In genomic region chr6:133259561-133259960, GRCh38 we compare ENCODE assay signal across 1 cellular context.
TF ChIP-seq lines count a peak whose summit lies in the region.

No MANE protein-coding gene starts in this region.

TF ChIP-seq in HEK293, 187 proteins besides CTCF, POLR2A, EP300 and RAD21 (continued from another document):
- no peak for TF ChIP-seq PBX3 (CRISPR knock-in tag; IDR thresholded peaks at IDR 0.05)
- no peak for TF ChIP-seq ZBTB10 (tag by site-specific recombination; IDR thresholded peaks at IDR 0.05)
- TF ChIP-seq ZNF280D (tag by site-specific recombination; IDR thresholded peaks at IDR 0.05) = no peak
- no peak for TF ChIP-seq ZSCAN4 (tag by site-specific recombination; IDR thresholded peaks at IDR 0.05)
- TF ChIP-seq ELK4 (IDR thresholded peaks at IDR 0.05; ENCODE audit: borderline replicate concordance, low read depth, low read length) = no peak
- no peak for TF ChIP-seq ZNF600 (tag by site-specific recombination; IDR thresholded peaks at IDR 0.05)
- TF ChIP-seq ZNF776 (tag by site-specific recombination; IDR thresholded peaks at IDR 0.05; ENCODE audit: borderline replicate concordance) = no peak
- TF ChIP-seq WT1 (tag by site-specific recombination; IDR thresholded peaks at IDR 0.05) = no peak; the same call in 1 of the 2 replicates
- peak; percentile 34 for TF ChIP-seq PRDM6 (tag by site-specific recombination; IDR thresholded peaks at IDR 0.05)
- peak; percentile 72; the same call in 1 of the 2 replicates for TF ChIP-seq BCL6B (tag by site-specific recombination; IDR thresholded peaks at IDR 0.05)
- no peak for TF ChIP-seq ZNF23 (tag by site-specific recombination; IDR thresholded peaks at IDR 0.05; ENCODE audit: borderline replicate concordance)
- TF ChIP-seq ZNF157 (tag by site-specific recombination; IDR thresholded peaks at IDR 0.05) = no peak
- no peak for TF ChIP-seq ZNF37A (tag by site-specific recombination; IDR thresholded peaks at IDR 0.05)
- TF ChIP-seq SP2 (tag by site-specific recombination; IDR thresholded peaks at IDR 0.05) = no peak
- TF ChIP-seq OVOL3 (tag by site-specific recombination; IDR thresholded peaks at IDR 0.05) = no peak
- TF ChIP-seq ZNF324 (tag by site-specific recombination; IDR thresholded peaks at IDR 0.05) = no peak
- TF ChIP-seq ZNF513 (tag by site-specific recombination; IDR thresholded peaks at IDR 0.05) = no peak
- TF ChIP-seq MEIS1 (CRISPR knock-in tag; IDR thresholded peaks at IDR 0.05; ENCODE audit: borderline replicate concordance) = no peak
- no peak for TF ChIP-seq ZBTB26 (tag by site-specific recombination; optimal IDR thresholded peaks at IDR 0.05)
- no peak for TF ChIP-seq SCRT2 (tag by site-specific recombination; IDR thresholded peaks at IDR 0.05)
- TF ChIP-seq ZNF555 (tag by site-specific recombination; conservative IDR thresholded peaks at IDR 0.05) = no peak
- no peak for TF ChIP-seq ZNF354C (tag by site-specific recombination; IDR thresholded peaks at IDR 0.05; ENCODE audit: borderline replicate concordance, low read depth)
- no peak for TF ChIP-seq KLF16 (tag by site-specific recombination; IDR thresholded peaks at IDR 0.05)
- TF ChIP-seq ZNF366 (tag by site-specific recombination; conservative IDR thresholded peaks at IDR 0.05) = no peak
